9 cellular contexts compared by ENCODE assay signal in genomic region chr1:226440512-226440911, GRCh38.
"Had no signal": no experiment of that assay in that cellular context is flagged by ENCODE, and none has a peak within 500 bp of the region (broad histone marks: within the 10 kb centered on the region; RNA-seq: fewer than 3 reads in every experiment).

No MANE protein-coding gene starts in this region.

- H3K27me3 Mint-ChIP-seq: IgD-negative memory B cell had no signal

- H3K9me3 Mint-ChIP-seq: IgD-negative memory B cell had no signal

- DNase-seq: IMR-90, KBM-7, KG1 had no signal

- H3K4me3 ChIP-seq: K562 had no signal

- H3K36me3 Mint-ChIP-seq: IgD-negative memory B cell had no signal

- H3K27ac Mint-ChIP-seq: IgD-negative memory B cell had no signal

- H3K27ac ChIP-seq: HL-60, KMS-11 had no signal

- ATAC-seq: HepG2, K562 had no signal

- FAIRE-seq: HepG2, HTR-8/SVneo, K562 had no signal
